ENCODE assay signal across 8 cellular contexts in genomic region chr3:52534281-52535183, GRCh38. TPM values are rescaled to one million over a fixed set of nuclear protein-coding genes. Genes with fewer than 3 reads are reported as not detected.
A peak's percentile ranks its signal among the peaks of the same experiment; 100 is the strongest.
DNase-seq lines count a peak whose midpoint lies in the region; ATAC-seq and TF ChIP-seq lines count a peak whose summit lies in the region.

No MANE protein-coding gene starts in this region.

- CTCF ChIA-PET in activated naive CD4-positive, alpha-beta T cell treated with anti-CD3 and anti-CD28 coated beads for 36 hours (lab: Charles Lee), result no interaction called here

- no peaks in the 10 kb centered on the region for H3K9me3 Mint-ChIP-seq in activated naive CD4-positive, alpha-beta T cell treated with anti-CD3 and anti-CD28 coated beads for 36 hours
- H3K9me3 Mint-ChIP-seq in effector memory CD8-positive, alpha-beta T cell, result no peaks in the 10 kb centered on the region

- DNase-seq in activated naive CD4-positive, alpha-beta T cell treated with anti-CD3 and anti-CD28 coated beads for 36 hours, result no peak
- no peak for DNase-seq in activated naive CD4-positive, alpha-beta T cell treated with anti-CD3 and anti-CD28 coated beads, Interleukin-2, amount 50 U/mL, for 16 hours
- peak in 2 of 3 donors; percentile 48 to 55 for DNase-seq in Peyer's patch
- no peak for DNase-seq in effector memory CD8-positive, alpha-beta T cell
- DNase-seq in NCI-H2029 treated with DMSO at 0.1 percent for 48 hours (lab: John Stamatoyannopoulos, UW), result no peak
- no peak for DNase-seq in T-helper 9 cell
- DNase-seq in stimulated activated CD4-positive, alpha-beta T cell treated with anti-CD3 and anti-CD28 coated beads, Interleukin-12 subunit alpha, Interleukin-12 subunit beta, amount 100 ng/mL, for 4 hours, result no peak

- H3K4me1 Mint-ChIP-seq in activated naive CD4-positive, alpha-beta T cell treated with anti-CD3 and anti-CD28 coated beads for 36 hours (ENCODE audit: low read depth), result peaks cover 36% of the 10 kb centered on the region
- H3K4me1 Mint-ChIP-seq in effector memory CD8-positive, alpha-beta T cell (ENCODE audit: low read depth in 2 of 2), result peaks cover 29 to 48% of the 10 kb centered on the region in 2 donors

- H3K27ac ChIP-seq in Peyer's patch, result peak overlapping the region; percentile 60 to 71 (median 64)

- no peak for ATAC-seq in effector memory CD8-positive, alpha-beta T cell (replicated peaks)

- H3K36me3 ChIP-seq in Peyer's patch, result no peaks in the 10 kb centered on the region
- no peaks in the 10 kb centered on the region for H3K36me3 ChIP-seq in mucosa of stomach (ENCODE audit: control insufficient read depth, insufficient read depth, low read length)

- no peak overlapping the region for H3K27ac Mint-ChIP-seq in activated naive CD4-positive, alpha-beta T cell treated with anti-CD3 and anti-CD28 coated beads for 36 hours
- peak overlapping the region in 1 of 2 donors; percentile 81 for H3K27ac Mint-ChIP-seq in effector memory CD8-positive, alpha-beta T cell

- peaks cover 16% of the 10 kb centered on the region for H3K36me3 Mint-ChIP-seq in activated naive CD4-positive, alpha-beta T cell treated with anti-CD3 and anti-CD28 coated beads for 36 hours (ENCODE audit: low read depth)
- peaks cover 30% of the 10 kb centered on the region for H3K36me3 Mint-ChIP-seq in effector memory CD8-positive, alpha-beta T cell (ENCODE audit: insufficient read depth)

- no peak for TF ChIP-seq POLR2A in Peyer's patch (IDR thresholded peaks at IDR 0.05)

- H3K4me1 ChIP-seq in Peyer's patch (peaks cover 4 to 42% (median 20%) of the 10 kb centered on the region in 4 donors), mucosa of stomach (ENCODE audit: control insufficient read depth, insufficient read depth, low read length) (peaks cover 40% of the 10 kb centered on the region)

- TF ChIP-seq CTCF in Peyer's patch (IDR thresholded peaks at IDR 0.05), result no peak

- intact Hi-C loops in activated naive CD4-positive, alpha-beta T cell treated with anti-CD3 and anti-CD28 coated beads for 36 hours (cut with micrococcal nuclease), result loop anchor here (5.0 to 10.0 kb wide), 4 partner anchors 257 to 810 kb away; partner anchors contain the start of genes ACY1, DCP1A, SFMBT1 and WDR82

- H3K9me3 ChIP-seq in Peyer's patch, result no peaks in the 10 kb centered on the region
- H3K9me3 ChIP-seq in mucosa of stomach (ENCODE audit: control insufficient read depth, low read length), result no peaks in the 10 kb centered on the region

- H3K4me3 ChIP-seq in Peyer's patch, result peak overlapping the region; percentile 49 to 76 (median 66)
- H3K4me3 ChIP-seq in mucosa of stomach (ENCODE audit: low read length), result no peak overlapping the region

- H3K27me3 Mint-ChIP-seq in activated naive CD4-positive, alpha-beta T cell treated with anti-CD3 and anti-CD28 coated beads for 36 hours (ENCODE audit: low read depth), result no peaks in the 10 kb centered on the region
- H3K27me3 Mint-ChIP-seq in effector memory CD8-positive, alpha-beta T cell, result no peaks in the 10 kb centered on the region

- peak overlapping the region; percentile 43 for H3K9ac ChIP-seq in mucosa of stomach (ENCODE audit: low read length)

- peak overlapping the region; percentile 71 for H3K4me3 Mint-ChIP-seq in activated naive CD4-positive, alpha-beta T cell treated with anti-CD3 and anti-CD28 coated beads for 36 hours
- peak overlapping the region; percentile 70 to 93 for H3K4me3 Mint-ChIP-seq in effector memory CD8-positive, alpha-beta T cell

- H3K27me3 ChIP-seq in Peyer's patch (no peaks in the 10 kb centered on the region), mucosa of stomach (ENCODE audit: control insufficient read depth, insufficient read depth, low read length) (no peaks in the 10 kb centered on the region)

RNA-seq across cellular contexts. Expression of gene NT5DC2, which starts 0.9 kb away (rescaled TPM):
- 10 to 100 TPM; 20.4 to 20.8 TPM for total RNA-seq in activated naive CD4-positive, alpha-beta T cell treated with anti-CD3 and anti-CD28 coated beads for 36 hours
- 10 to 100 TPM in 3 of 4 donors, 1 to 10 TPM in 1; 5.1 to 17.3 (median 14.7) TPM for total RNA-seq in Peyer's patch

RNA-seq across cellular contexts. Expression of gene UQCC5, which starts 1.9 kb away (rescaled TPM):
- total RNA-seq in activated naive CD4-positive, alpha-beta T cell treated with anti-CD3 and anti-CD28 coated beads for 36 hours, result 10 to 100 TPM; 12.3 to 13.1 TPM
- total RNA-seq in Peyer's patch, result 1 to 10 TPM; 1.7 to 7.7 (median 4.1) TPM

RNA-seq across cellular contexts. Expression of gene STAB1, which starts 39.4 kb away (rescaled TPM):
- total RNA-seq in activated naive CD4-positive, alpha-beta T cell treated with anti-CD3 and anti-CD28 coated beads for 36 hours, result under 1 TPM; 0.10 to 0.17 TPM
- total RNA-seq in Peyer's patch, result 10 to 100 TPM; 27.0 to 98.2 (median 67.2) TPM

Comparison
In these comparisons a context has a peak if more than half of its experiments do, and no peak if none do; other contexts are left out.
1. DNase-seq: peak in Peyer's patch (2 of 3); none in activated naive CD4-positive, alpha-beta T cell treated with anti-CD3 and anti-CD28 coated beads for 36 hours (single experiment), activated naive CD4-positive, alpha-beta T cell treated with anti-CD3 and anti-CD28 coated beads, Interleukin-2, amount 50 U/mL, for 16 hours (single experiment), effector memory CD8-positive, alpha-beta T cell (0 of 3), NCI-H2029 treated with DMSO at 0.1 percent for 48 hours (single experiment), T-helper 9 cell (single experiment) and stimulated activated CD4-positive, alpha-beta T cell treated with anti-CD3 and anti-CD28 coated beads, Interleukin-12 subunit alpha, Interleukin-12 subunit beta, amount 100 ng/mL, for 4 hours (single experiment).
2. RNA of gene STAB1, which starts 39.4 kb away (total RNA-seq): 27.0 to 98.2 TPM in Peyer's patch; 0.10 to 0.17 TPM in activated naive CD4-positive, alpha-beta T cell treated with anti-CD3 and anti-CD28 coated beads for 36 hours; every median in the first group is over 10 times any median in the second.